ENCODE assay signal across 18 cellular contexts in genomic region chr4:52100062-52100461, GRCh38. TPM values are rescaled to one million over a fixed set of nuclear protein-coding genes. Genes with fewer than 3 reads are reported as not detected.
DNase-seq lines count a peak whose midpoint lies in the region; ATAC-seq and TF ChIP-seq lines count a peak whose summit lies in the region.
"Had no signal": no experiment of that assay in that cellular context is flagged by ENCODE, and none has a peak within 500 bp of the region (broad histone marks: within the 10 kb centered on the region; RNA-seq: fewer than 3 reads in every experiment).

No MANE protein-coding gene starts in this region.

- H3K9me3 ChIP-seq in adipocyte (ENCODE audit: control insufficient read depth, low read length), result no peaks in the 10 kb centered on the region
- H3K9me3 ChIP-seq in upper lobe of left lung, result no peaks in the 10 kb centered on the region
- H3K9me3 ChIP-seq: suprapubic skin had no signal

- peaks cover 22% of the 10 kb centered on the region for H3K4me1 Mint-ChIP-seq in mesothelial cell of epicardium
- H3K4me1 Mint-ChIP-seq: activated naive CD4-positive, alpha-beta T cell treated with anti-CD3 and anti-CD28 coated beads, Interleukin-2, amount 50 U/mL, for 24 hours had no signal

- H3K27me3 ChIP-seq in adipocyte (replicated peaks; ENCODE audit: control insufficient read depth, insufficient read depth, low read length) (no peaks in the 10 kb centered on the region), upper lobe of left lung (no peaks in the 10 kb centered on the region)
- H3K27me3 ChIP-seq: suprapubic skin had no signal

- TF ChIP-seq POLR2A in upper lobe of left lung (IDR thresholded peaks at IDR 0.05), result no peak

- no peaks in the 10 kb centered on the region for H3K36me3 Mint-ChIP-seq in mesothelial cell of epicardium
- H3K36me3 Mint-ChIP-seq: activated naive CD4-positive, alpha-beta T cell treated with anti-CD3 and anti-CD28 coated beads, Interleukin-2, amount 50 U/mL, for 24 hours had no signal

- H3K9ac ChIP-seq in adipocyte (ENCODE audit: low read length), result no peak overlapping the region

- TF ChIP-seq CTCF in mesothelial cell of epicardium (IDR thresholded peaks at IDR 0.05; ENCODE audit: unreplicated experiment) (no peak), upper lobe of left lung (IDR thresholded peaks at IDR 0.05) (no peak)

- H3K27ac Mint-ChIP-seq in mesothelial cell of epicardium, result peak overlapping the region; percentile 7
- H3K27ac Mint-ChIP-seq: activated naive CD4-positive, alpha-beta T cell treated with anti-CD3 and anti-CD28 coated beads, Interleukin-2, amount 50 U/mL, for 24 hours had no signal

- no peaks in the 10 kb centered on the region for H3K9me3 Mint-ChIP-seq in mesothelial cell of epicardium
- H3K9me3 Mint-ChIP-seq: activated naive CD4-positive, alpha-beta T cell treated with anti-CD3 and anti-CD28 coated beads, Interleukin-2, amount 50 U/mL, for 24 hours had no signal

- ATAC-seq in GM18867 (IDR thresholded peaks at IDR 0.05; ENCODE audit: unreplicated experiment) (peak; percentile 76), HG02981 (IDR thresholded peaks at IDR 0.05; ENCODE audit: unreplicated experiment) (peak; percentile 69), HG02571 (IDR thresholded peaks at IDR 0.05; ENCODE audit: unreplicated experiment) (no peak), upper lobe of left lung (ENCODE audit: low FRiP score in 2 of 2) (no peak)

- no peaks in the 10 kb centered on the region for H3K36me3 ChIP-seq in adipocyte (ENCODE audit: control insufficient read depth, insufficient read depth, low read length, severe bottlenecking)
- no peaks in the 10 kb centered on the region for H3K36me3 ChIP-seq in upper lobe of left lung
- H3K36me3 ChIP-seq: suprapubic skin had no signal

- H3K4me1 ChIP-seq in adipocyte (ENCODE audit: control insufficient read depth, insufficient read depth, low read length) (peaks cover 5% of the 10 kb centered on the region), upper lobe of left lung (no peaks in the 10 kb centered on the region)
- H3K4me1 ChIP-seq: suprapubic skin had no signal

- 37 to 65% methylated on average over 2 of the region's 2 CpGs for whole genome bisulfite sequencing in upper lobe of left lung, 2 donors

- H3K27me3 Mint-ChIP-seq in mesothelial cell of epicardium (ENCODE audit: low read depth), result no peaks in the 10 kb centered on the region
- H3K27me3 Mint-ChIP-seq: progenitor cell of endocrine pancreas had no signal

- H3K27ac ChIP-seq in upper lobe of left lung, result no peak overlapping the region
- H3K27ac ChIP-seq: PC-9, suprapubic skin had no signal

- no peak overlapping the region for H3K4me3 ChIP-seq in adipocyte (ENCODE audit: low read length)
- H3K4me3 ChIP-seq in upper lobe of left lung, result no peak overlapping the region
- H3K4me3 ChIP-seq: PC-9, suprapubic skin had no signal

- no peak for TF ChIP-seq EP300 in upper lobe of left lung (IDR thresholded peaks at IDR 0.05)

- DNase-seq in adipocyte (ENCODE audit: low read depth) (peak; percentile 38), mesothelial cell of epicardium (ENCODE audit: low spot score in 2 of 2, unreplicated experiment in 2 of 2) (no peak), cerebellar nuclear complex (lab: John Stamatoyannopoulos, UW) (no peak), GM03348 (ENCODE audit: low spot score) (no peak), upper lobe of left lung (no peak)
- DNase-seq: activated CD8-positive, alpha-beta memory T cell treated with anti-CD3 and anti-CD28 coated beads, Interleukin-2, amount 50 U/mL, for 48 hours; DMS153; head of caudate nucleus; NCI-H187 treated with DMSO at 0.1 percent for 48 hours; NCI-H526; PC-9 had no signal

- H3K4me3 Mint-ChIP-seq in mesothelial cell of epicardium, result no peak overlapping the region
- H3K4me3 Mint-ChIP-seq: activated naive CD4-positive, alpha-beta T cell treated with anti-CD3 and anti-CD28 coated beads, Interleukin-2, amount 50 U/mL, for 24 hours had no signal

RNA-seq across cellular contexts. Expression of gene SPATA18, which starts 49.0 kb away (rescaled TPM):
- 10.0 to 11.1 TPM (median 10.8 TPM) in 3 replicates for total RNA-seq in mesothelial cell of epicardium
- total RNA-seq in upper lobe of left lung, result 10 to 100 TPM in 5 of 6 donors, 1 to 10 TPM in 1; 8.1 to 55.2 (median 15.1) TPM
- total RNA-seq: LHCN-M2 had no signal

Comparison
In these comparisons a context has a peak if more than half of its experiments do, and no peak if none do; other contexts are left out.
1. ATAC-seq: peak in GM18867 (single experiment) and HG02981 (single experiment); none in HG02571 (single experiment) and upper lobe of left lung (0 of 2).